Comparison of ENCODE assay signal across 25 cellular contexts in genomic region chr6:169921227-169921626, GRCh38.
DNase-seq lines count a peak whose midpoint lies in the region; ATAC-seq, FAIRE-seq and TF ChIP-seq lines count a peak whose summit lies in the region.
"Had no signal": no experiment of that assay in that cellular context is flagged by ENCODE, and none has a peak within 500 bp of the region (broad histone marks: within the 10 kb centered on the region; RNA-seq: fewer than 3 reads in every experiment).

No MANE protein-coding gene starts in this region.

- no peak for FAIRE-seq in kidney (lab: Jason Lieb, UNC)
- FAIRE-seq: GM12891, HTR-8/SVneo had no signal

- CTCF ChIA-PET in activated CD4-positive, alpha-beta T cell treated with anti-CD3 and anti-CD28 coated beads for 36 hours (lab: Charles Lee) = no interaction called here
- CTCF ChIA-PET in activated CD8-positive, alpha-beta memory T cell treated with anti-CD3 and anti-CD28 coated beads, Interleukin-2, amount 10 ng/mL, durations not matched to agents 7 days and 5 days (lab: Charles Lee) = no interaction called here

- no peak for TF ChIP-seq EP300 in sigmoid colon (IDR thresholded peaks at IDR 0.05)

- H3K4me3 ChIP-seq in kidney (ENCODE audit: low read length in 2 of 2) = no peak overlapping the region
- no peak overlapping the region for H3K4me3 ChIP-seq in sigmoid colon

- ATAC-seq in activated CD4-positive, alpha-beta T cell treated with anti-CD3 and anti-CD28 coated beads for 36 hours = no peak
- no peak for ATAC-seq in activated CD8-positive, alpha-beta memory T cell treated with anti-CD3 and anti-CD28 coated beads, Interleukin-2, amount 10 ng/mL, durations not matched to agents 7 days and 5 days
- ATAC-seq: PC-3 had no signal

- peaks cover 5% of the 10 kb centered on the region for H3K27me3 Mint-ChIP-seq in activated CD4-positive, alpha-beta T cell treated with anti-CD3 and anti-CD28 coated beads for 36 hours
- peaks cover 11% of the 10 kb centered on the region for H3K27me3 Mint-ChIP-seq in activated CD8-positive, alpha-beta memory T cell treated with anti-CD3 and anti-CD28 coated beads, Interleukin-2, amount 10 ng/mL, durations not matched to agents 7 days and 5 days

- H3K9me3 Mint-ChIP-seq in activated CD4-positive, alpha-beta T cell treated with anti-CD3 and anti-CD28 coated beads for 36 hours (ENCODE audit: low read depth) = no peaks in the 10 kb centered on the region
- peaks cover 11% of the 10 kb centered on the region for H3K9me3 Mint-ChIP-seq in activated CD8-positive, alpha-beta memory T cell treated with anti-CD3 and anti-CD28 coated beads, Interleukin-2, amount 10 ng/mL, durations not matched to agents 7 days and 5 days (ENCODE audit: low read depth)

- H3K27me3 ChIP-seq in sigmoid colon = peaks cover 0 to 13% (median 0%) of the 10 kb centered on the region in 3 donors

- peaks cover 6% of the 10 kb centered on the region for H3K4me1 Mint-ChIP-seq in activated CD4-positive, alpha-beta T cell treated with anti-CD3 and anti-CD28 coated beads for 36 hours
- H3K4me1 Mint-ChIP-seq in activated CD8-positive, alpha-beta memory T cell treated with anti-CD3 and anti-CD28 coated beads, Interleukin-2, amount 10 ng/mL, durations not matched to agents 7 days and 5 days = peaks cover 10% of the 10 kb centered on the region
- H3K4me1 Mint-ChIP-seq: B cell had no signal

- TF ChIP-seq POLR2A in sigmoid colon (IDR thresholded peaks at IDR 0.05) = no peak

- H3K27ac Mint-ChIP-seq in activated CD4-positive, alpha-beta T cell treated with anti-CD3 and anti-CD28 coated beads for 36 hours = no peak overlapping the region
- no peak overlapping the region for H3K27ac Mint-ChIP-seq in activated CD8-positive, alpha-beta memory T cell treated with anti-CD3 and anti-CD28 coated beads, Interleukin-2, amount 10 ng/mL, durations not matched to agents 7 days and 5 days
- H3K27ac Mint-ChIP-seq: B cell had no signal

- POLR2A ChIA-PET in activated CD4-positive, alpha-beta T cell treated with anti-CD3 and anti-CD28 coated beads for 36 hours (lab: Charles Lee) = no interaction called here

- peak; percentile 21 for DNase-seq in activated CD4-positive, alpha-beta T cell treated with anti-CD3 and anti-CD28 coated beads for 36 hours
- no peak for DNase-seq in activated CD4-positive, alpha-beta T cell treated with anti-CD3 and anti-CD28 coated beads, Interleukin-2, amount 50 U/mL, for 48 hours
- peak; percentile 32 for DNase-seq in RPMI7951 (ENCODE audit: low read depth)
- DNase-seq in kidney = peak; percentile 58
- DNase-seq in sigmoid colon = peak; percentile 33
- DNase-seq in activated CD8-positive, alpha-beta memory T cell treated with anti-CD3 and anti-CD28 coated beads, Interleukin-2, amount 10 ng/mL, durations not matched to agents 7 days and 5 days = no peak
- no peak for DNase-seq in HT-29 (ENCODE audit: low spot score)
- no peak for DNase-seq in OCI-M1 (lab: John Stamatoyannopoulos, UW)
- DNase-seq: Calu3, DMS79 treated with DMSO at 0.1 percent for 48 hours, GF-D8, MM.1S, NCI-H1417, NCI-H1694, NCI-H2029 treated with DMSO at 0.1 percent for 48 hours, NCI-H446 treated with DMSO at 0.1 percent for 48 hours, NCI-H526, PC-3, SHP77 had no signal

- intact Hi-C loops in activated CD4-positive, alpha-beta T cell treated with anti-CD3 and anti-CD28 coated beads for 36 hours (cut with DNase I, micrococcal nuclease) = no loop called here
- intact Hi-C loops in kidney (cut with DNase I) (no loop called here), sigmoid colon (cut with DNase I) (no loop called here)

- TF ChIP-seq CTCF in kidney (IDR thresholded peaks at IDR 0.05; ENCODE audit: borderline replicate concordance, extremely low read depth, insufficient read depth) (no peak), sigmoid colon (IDR thresholded peaks at IDR 0.05) (no peak)

- WGBS in sigmoid colon, 2 donors = 85 to 90% methylated on average over 21 of the region's 21 CpGs

- H3K27ac ChIP-seq in kidney (ENCODE audit: low read depth in 2 of 2, low read length in 2 of 2) (no peak overlapping the region), sigmoid colon (no peak overlapping the region)
- H3K27ac ChIP-seq: 22Rv1, KMS-11, RWPE1 had no signal

- H3K9me3 ChIP-seq in kidney (ENCODE audit: control insufficient read depth in 1 of 2, low read length in 2 of 2) = no peaks in the 10 kb centered on the region
- no peaks in the 10 kb centered on the region for H3K9me3 ChIP-seq in sigmoid colon

- H3K4me1 ChIP-seq in kidney (ENCODE audit: control insufficient read depth in 1 of 2, insufficient read depth in 1 of 2, low read depth in 1 of 2, low read length in 2 of 2) = peaks cover 7 to 9% of the 10 kb centered on the region in 2 donors
- H3K4me1 ChIP-seq in sigmoid colon = no peaks in the 10 kb centered on the region

- H3K4me3 Mint-ChIP-seq in activated CD4-positive, alpha-beta T cell treated with anti-CD3 and anti-CD28 coated beads for 36 hours = no peak overlapping the region
- no peak overlapping the region for H3K4me3 Mint-ChIP-seq in activated CD8-positive, alpha-beta memory T cell treated with anti-CD3 and anti-CD28 coated beads, Interleukin-2, amount 10 ng/mL, durations not matched to agents 7 days and 5 days
- H3K4me3 Mint-ChIP-seq: B cell had no signal

- H3K36me3 Mint-ChIP-seq in activated CD4-positive, alpha-beta T cell treated with anti-CD3 and anti-CD28 coated beads for 36 hours (ENCODE audit: low read depth) = no peaks in the 10 kb centered on the region
- no peaks in the 10 kb centered on the region for H3K36me3 Mint-ChIP-seq in activated CD8-positive, alpha-beta memory T cell treated with anti-CD3 and anti-CD28 coated beads, Interleukin-2, amount 10 ng/mL, durations not matched to agents 7 days and 5 days

- H3K9ac ChIP-seq in kidney (ENCODE audit: low read length in 2 of 2) = no peak overlapping the region
- H3K9ac ChIP-seq: KMS-11 had no signal

- H3K36me3 ChIP-seq in kidney (ENCODE audit: control insufficient read depth in 1 of 2, insufficient read depth in 2 of 2, low read length in 2 of 2) (no peaks in the 10 kb centered on the region), sigmoid colon (no peaks in the 10 kb centered on the region)

Comparison
In these comparisons a context has a peak if more than half of its experiments do, and no peak if none do; other contexts are left out.
1. DNase-seq: peak in activated CD4-positive, alpha-beta T cell treated with anti-CD3 and anti-CD28 coated beads for 36 hours (single experiment), RPMI7951 (single experiment), kidney (single experiment) and sigmoid colon (single experiment); none in activated CD4-positive, alpha-beta T cell treated with anti-CD3 and anti-CD28 coated beads, Interleukin-2, amount 50 U/mL, for 48 hours (0 of 2), activated CD8-positive, alpha-beta memory T cell treated with anti-CD3 and anti-CD28 coated beads, Interleukin-2, amount 10 ng/mL, durations not matched to agents 7 days and 5 days (single experiment), HT-29 (single experiment) and OCI-M1 (single experiment).